15 cellular contexts compared by ENCODE assay signal in the genomic region with DNA sequence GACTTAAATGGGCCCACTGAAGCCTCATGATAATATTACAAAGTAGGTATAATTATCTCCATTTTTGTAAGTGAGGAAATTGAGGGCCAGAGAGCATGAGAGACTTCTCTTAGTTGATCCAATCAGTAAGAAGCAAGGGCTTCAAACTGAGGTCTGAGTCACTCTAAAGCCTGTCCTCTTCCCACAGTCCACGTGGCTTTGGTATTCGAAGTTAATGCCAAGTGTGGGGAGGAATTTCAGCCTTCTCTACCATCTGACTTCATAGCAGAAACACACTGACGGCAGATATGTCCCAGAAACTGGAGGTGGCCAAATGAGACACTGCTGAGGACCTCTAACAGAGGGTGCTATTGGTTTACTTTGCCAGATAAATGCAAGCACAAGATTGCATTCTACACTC.
DNase-seq lines count a peak whose midpoint lies in the region; ATAC-seq and TF ChIP-seq lines count a peak whose summit lies in the region.
"Had no signal": no experiment of that assay in that cellular context is flagged by ENCODE, and none has a peak within 500 bp of the region (broad histone marks: within the 10 kb centered on the region; RNA-seq: fewer than 3 reads in every experiment).

No MANE protein-coding gene starts in this region.

- H3K27me3 Mint-ChIP-seq in Calu3 (ENCODE audit: unreplicated experiment) = peaks cover 33% of the 10 kb centered on the region

- intact Hi-C loops in Calu3 (cut with micrococcal nuclease; ENCODE audit: unreplicated experiment) = no loop called here

- CTCF ChIA-PET in Calu3 (lab: Charles Lee) = no interaction called here

- no peak overlapping the region for H3K27ac Mint-ChIP-seq in Calu3 (ENCODE audit: unreplicated experiment)
- H3K27ac Mint-ChIP-seq: CD8-positive, alpha-beta T cell; HFFc6; IgD-negative memory B cell had no signal

- H3K9me3 Mint-ChIP-seq in Calu3 (ENCODE audit: low read depth, unreplicated experiment) = no peaks in the 10 kb centered on the region
- H3K9me3 Mint-ChIP-seq: CD8-positive, alpha-beta T cell; IgD-negative memory B cell had no signal

- no peak overlapping the region for H3K4me3 Mint-ChIP-seq in Calu3 (ENCODE audit: low read depth, unreplicated experiment)
- H3K4me3 Mint-ChIP-seq: CD8-positive, alpha-beta T cell; HFFc6; IgD-negative memory B cell had no signal

- no peaks in the 10 kb centered on the region for H3K36me3 Mint-ChIP-seq in Calu3 (ENCODE audit: insufficient read depth, unreplicated experiment)
- H3K36me3 Mint-ChIP-seq: CD8-positive, alpha-beta T cell; IgD-negative memory B cell had no signal

- peak; percentile 60 for DNase-seq in AG09319 (ENCODE audit: extremely low read depth, low read depth)
- peak; percentile 14 for DNase-seq in HT-29 (ENCODE audit: low spot score)
- peak; percentile 92 for DNase-seq in cardiac fibroblast (ENCODE audit: low read depth in 2 of 2)
- no peak for DNase-seq in left lobe of liver (ENCODE audit: low spot score)
- DNase-seq in ecto neural progenitor cell (ENCODE audit: low spot score) = no peak
- DNase-seq in Calu3 = no peak
- DNase-seq: activated gamma-delta T cell treated with Interleukin-2 at 50 U/mL for 16 hours; CD8-positive, alpha-beta T cell; colonic mucosa; HFFc6; kidney glomerular epithelial cell; NCI-H187 treated with DMSO at 0.1 percent for 48 hours had no signal

- BruUV-seq in Calu3 (replicated peaks; lab: Mats Ljungman, UMichigan) = no TSS peak

- ATAC-seq in left lobe of liver (peak; percentile 9), GM18907 (IDR thresholded peaks at IDR 0.05; ENCODE audit: unreplicated experiment) (no peak), HG03439 (IDR thresholded peaks at IDR 0.05; ENCODE audit: unreplicated experiment) (no peak)
- ATAC-seq: CD8-positive, alpha-beta T cell had no signal

- H3K4me3 ChIP-seq in cardiac fibroblast (replicated peaks in 1 of 2; ENCODE audit: low read depth in 2 of 2, low read length in 2 of 2) = no peak overlapping the region
- H3K4me3 ChIP-seq: colonic mucosa had no signal

- H3K4me1 Mint-ChIP-seq in Calu3 (ENCODE audit: low read depth, unreplicated experiment) = peaks cover under 1% of the 10 kb centered on the region
- H3K4me1 Mint-ChIP-seq: IgD-negative memory B cell had no signal

- TF ChIP-seq CTCF in AG09319 (IDR thresholded peaks at IDR 0.05; ENCODE audit: low read depth, low read length) (no peak), cardiac fibroblast (IDR thresholded peaks at IDR 0.05; ENCODE audit: low read depth, low read length) (no peak), Calu3 (IDR thresholded peaks at IDR 0.05; ENCODE audit: unreplicated experiment) (no peak)

Comparison
In these comparisons a context has a peak if more than half of its experiments do, and no peak if none do; other contexts are left out.
1. DNase-seq: peak in AG09319 (single experiment), HT-29 (single experiment) and cardiac fibroblast (2 of 2); none in left lobe of liver (single experiment), ecto neural progenitor cell (single experiment) and Calu3 (single experiment).